In genomic region chr1:43239484-43239883, GRCh38 we compare ENCODE assay signal across 12 cellular contexts. TPM values are rescaled to one million over a fixed set of nuclear protein-coding genes. Genes with fewer than 3 reads are reported as not detected.
DNase-seq lines count a peak whose midpoint lies in the region; ATAC-seq, FAIRE-seq and TF ChIP-seq lines count a peak whose summit lies in the region.
"Had no signal": no experiment of that assay in that cellular context is flagged by ENCODE, and none has a peak within 500 bp of the region (broad histone marks: within the 10 kb centered on the region; RNA-seq: fewer than 3 reads in every experiment).

No MANE protein-coding gene starts in this region.

- POLR2A ChIA-PET in K562 (lab: Yijun Ruan, JAX) = interaction anchor here (0.8 to 1.4 kb wide), 4 partner anchors 119 to 598 kb away, joined by 3 to 7 read pairs (median 4); partner anchors contain the start of gene CDC20
- POLR2A ChIA-PET in activated CD4-positive, alpha-beta memory T cell treated with anti-CD3 and anti-CD28 coated beads for 36 hours (lab: Charles Lee) = no interaction called here

- no peak for FAIRE-seq in K562 (lab: Jason Lieb, UNC)

- H3K27ac ChIP-seq in K562 (ENCODE audit: extremely low read depth, low read depth, low read length) = no peak overlapping the region
- H3K27ac ChIP-seq: colonic mucosa had no signal

- H3K4me1 ChIP-seq in K562 (replicated peaks in 1 of 2; ENCODE audit: control insufficient read depth in 2 of 2, insufficient read depth in 2 of 2, low read length in 2 of 2) = no peaks in the 10 kb centered on the region
- H3K4me1 ChIP-seq: colonic mucosa had no signal

- CTCF ChIA-PET in K562 (lab: Yijun Ruan, JAX; ENCODE audit: low intra/inter-chr PET ratio) = no interaction called here
- CTCF ChIA-PET in activated CD4-positive, alpha-beta memory T cell treated with anti-CD3 and anti-CD28 coated beads for 36 hours (lab: Charles Lee) = interaction anchor here (0.8 to 4.2 kb wide), 3 partner anchors 12 to 175 kb away, joined by 3 to 16 read pairs (median 13); no protein-coding TSS in a partner anchor

- intact Hi-C loops in K562 (cut with micrococcal nuclease) = loop anchor here (2.0 kb wide), 1 partner anchor 119 kb away; the partner anchor contains the start of gene CDC20
- intact Hi-C loops in activated CD4-positive, alpha-beta memory T cell treated with anti-CD3 and anti-CD28 coated beads for 36 hours (cut with micrococcal nuclease) = no loop called here

- no peaks in the 10 kb centered on the region for H3K9me3 ChIP-seq in K562 (replicated peaks; ENCODE audit: control insufficient read depth, insufficient read depth, low read depth, low read length)
- H3K9me3 ChIP-seq: colonic mucosa, heart left ventricle, SK-N-SH had no signal

- TF ChIP-seq EP300 in K562 (IDR thresholded peaks at IDR 0.05; ENCODE audit: low read length) = no peak

- no peak overlapping the region for H3K4me3 Mint-ChIP-seq in activated CD4-positive, alpha-beta memory T cell treated with anti-CD3 and anti-CD28 coated beads for 36 hours

- peaks cover 19 to 60% of the 10 kb centered on the region in 2 experiments for H3K27me3 ChIP-seq in K562 (ENCODE audit: control insufficient read depth in 2 of 2, insufficient read depth in 2 of 2, low read length in 2 of 2)
- H3K27me3 ChIP-seq: colonic mucosa, heart left ventricle had no signal

- no peak for TF ChIP-seq POLR2A in K562 (conservative IDR thresholded peaks at IDR 0.05)

- ATAC-seq in GM18511 (IDR thresholded peaks at IDR 0.05; ENCODE audit: unreplicated experiment) (peak; percentile 78), GM21576 (IDR thresholded peaks at IDR 0.05; ENCODE audit: unreplicated experiment) (peak; percentile 83), HG03521 (IDR thresholded peaks at IDR 0.05; ENCODE audit: unreplicated experiment) (peak; percentile 64), K562 (no peak), HG02840 (IDR thresholded peaks at IDR 0.05; ENCODE audit: low FRiP score, unreplicated experiment) (no peak)

- no peak overlapping the region for H2AFZ ChIP-seq in K562 (ENCODE audit: low read depth, low read length)

- DNase-seq in K562 (ENCODE audit: extremely low read depth in 1 of 4, low spot score in 3 of 4) (no peak), NCI-H2227 (lab: John Stamatoyannopoulos, UW; ENCODE audit: unreplicated experiment) (no peak), dedifferentiated amniotic fluid mesenchymal stem cell (ENCODE audit: extremely low spot score) (no peak)
- DNase-seq in activated CD4-positive, alpha-beta memory T cell treated with anti-CD3 and anti-CD28 coated beads for 36 hours = no peak
- DNase-seq: colonic mucosa, DMS79, SK-N-SH had no signal

- TF ChIP-seq CTCF in K562 (IDR thresholded peaks at IDR 0.05 in 2 of 3, conservative IDR thresholded peaks at IDR 0.05 in 1 of 3; ENCODE audit: insufficient read depth in 2 of 3, low read depth in 1 of 3, low read length in 3 of 3) = no peak

- H3K9me3 Mint-ChIP-seq in activated CD4-positive, alpha-beta memory T cell treated with anti-CD3 and anti-CD28 coated beads for 36 hours = no peaks in the 10 kb centered on the region

- no peaks in the 10 kb centered on the region for H3K4me1 Mint-ChIP-seq in activated CD4-positive, alpha-beta memory T cell treated with anti-CD3 and anti-CD28 coated beads for 36 hours (ENCODE audit: low read depth)

- H3K4me3 ChIP-seq in K562 = no peak overlapping the region
- H3K4me3 ChIP-seq: colonic mucosa, heart left ventricle had no signal

- in situ Hi-C loops in K562 (cut with MboI) = loop anchor here (10.0 kb wide), 1 partner anchor 695 kb away; the partner anchor contains the start of gene ARTN

- peaks cover 1% of the 10 kb centered on the region for H3K27me3 Mint-ChIP-seq in activated CD4-positive, alpha-beta memory T cell treated with anti-CD3 and anti-CD28 coated beads for 36 hours

- no peak overlapping the region for H3K9ac ChIP-seq in K562 (ENCODE audit: insufficient read depth in 1 of 2, low read depth in 2 of 2, low read length in 2 of 2)
- H3K9ac ChIP-seq: SK-N-SH had no signal

- H4K20me1 ChIP-seq in K562 (replicated peaks; ENCODE audit: control insufficient read depth, insufficient read depth, low read length) = peaks cover 5% of the 10 kb centered on the region; the same call in 1 of the 2 replicates

- H3K79me2 ChIP-seq in K562 (ENCODE audit: control insufficient read depth, insufficient read depth, low read length) = no peaks in the 10 kb centered on the region

- no peaks in the 10 kb centered on the region for H3K36me3 ChIP-seq in K562 (ENCODE audit: control insufficient read depth, insufficient read depth, low read length)
- H3K36me3 ChIP-seq: colonic mucosa, heart left ventricle had no signal

- whole genome bisulfite sequencing in K562 (ENCODE audit: insufficient coverage, low coverage, missing lambda C conversion rate) = 0% methylated on average over 3 of the region's 3 CpGs

- TF ChIP-seq RAD21 in K562 (CRISPR knock-in tag; conservative IDR thresholded peaks at IDR 0.05 in 1 of 2, IDR thresholded peaks at IDR 0.05 in 1 of 2) = no peak

- H3K36me3 Mint-ChIP-seq in activated CD4-positive, alpha-beta memory T cell treated with anti-CD3 and anti-CD28 coated beads for 36 hours = no peaks in the 10 kb centered on the region

- H3K9me1 ChIP-seq in K562 (ENCODE audit: control insufficient read depth, insufficient read depth, low read length) = no peaks in the 10 kb centered on the region

- no TSS peak for BruUV-seq in K562 (replicated peaks; lab: Mats Ljungman, UMichigan)

- H3K27ac Mint-ChIP-seq in activated CD4-positive, alpha-beta memory T cell treated with anti-CD3 and anti-CD28 coated beads for 36 hours = no peak overlapping the region

- H3K4me2 ChIP-seq in K562 (ENCODE audit: insufficient read depth, low read length) = no peak overlapping the region
- H3K4me2 ChIP-seq: SK-N-SH had no signal

TF ChIP-seq in K562, 482 proteins besides CTCF, POLR2A, EP300 and RAD21:
- peak; percentile 52 for TF ChIP-seq SPI1 (IDR thresholded peaks at IDR 0.05; ENCODE audit: borderline replicate concordance, low read depth, low read length)
- TF ChIP-seq ZNF311 (CRISPR knock-in tag; IDR thresholded peaks at IDR 0.05) = no peak
TF ChIP-seq in K562: peak in this region for 1.

RNA-seq across cellular contexts. Expression of gene TMEM125, which starts 30.3 kb away (rescaled TPM):
- total RNA-seq in K562 (2011; cell fraction: chromatin; rRNA removed; ENCODE audit: low replicate concordance) = 0.21 and 0.30 TPM in 2 replicates
- total RNA-seq in K562 (2011; cell fraction: nucleolus; rRNA removed) = 0.33 and 0.53 TPM in 2 replicates
- total RNA-seq in K562 (2011; cell fraction: nucleoplasm; rRNA removed) = 0.37 and 0.76 TPM in 2 replicates
- not detected in 2 replicates for total RNA-seq in K562 (2014; rRNA removed)
- total RNA-seq in K562 (2014; rRNA removed; fragmentation: Illumina TruSeq; extraction: Trizol) = not detected in 2 replicates
- not detected in 2 replicates for total RNA-seq in K562 (2015; rRNA removed; fragmentation: Illumina TruSeq; extraction: Trizol)
- 0.45 TPM in 1 of 2 replicates, not detected in the other for total RNA-seq in K562 (2021)
- 0.08 and 0.35 TPM in 2 replicates for polyA plus RNA-seq in K562 (2011; rRNA removed)
- 0.42 and 0.58 TPM in 2 replicates for polyA plus RNA-seq in K562 (2011; cell fraction: cytosol; rRNA removed)
- polyA plus RNA-seq in K562 (2011; cell fraction: nucleus; rRNA removed) = 1.0 and 1.2 TPM in 2 replicates
- polyA plus RNA-seq in K562 (2012) = 0.13 and 1.1 TPM in 2 replicates
- polyA plus RNA-seq in K562 (2014; fragmentation: Illumina TruSeq; extraction: Trizol) = 0.07 TPM in 1 of 2 replicates, not detected in the other
- not detected for polyA plus RNA-seq in K562 (2014; fragmentation: Nextera tagmentation; extraction: Ambion mirVana)
- polyA plus RNA-seq in K562 (2014; rRNA removed) = 0.67 TPM in 1 of 2 replicates, not detected in the other
- not detected in 2 replicates for polyA minus RNA-seq in K562 (2011; rRNA and poly(A)+ RNA removed)
- polyA minus RNA-seq in K562 (2011; cell fraction: cytosol; rRNA and poly(A)+ RNA removed) = not detected in 2 replicates
- polyA minus RNA-seq in K562 (2011; cell fraction: nucleus; rRNA and poly(A)+ RNA removed) = not detected in 2 replicates
- under 1 TPM in 1 of 2 experiments, not detected in 1; 0.12 TPM for total RNA-seq in activated CD4-positive, alpha-beta memory T cell treated with anti-CD3 and anti-CD28 coated beads for 36 hours
- polyA plus RNA-seq: SK-N-SH had no signal

RNA-seq across cellular contexts. Expression of gene C1orf210, which starts 45.9 kb away (rescaled TPM):
- not detected in 2 replicates for total RNA-seq in K562 (2011; cell fraction: chromatin; rRNA removed; ENCODE audit: low replicate concordance)
- total RNA-seq in K562 (2011; cell fraction: nucleolus; rRNA removed) = not detected in 2 replicates
- not detected in 2 replicates for total RNA-seq in K562 (2011; cell fraction: nucleoplasm; rRNA removed)
- total RNA-seq in K562 (2014; rRNA removed) (not detected in 2 replicates), K562 (2014; rRNA removed; fragmentation: Illumina TruSeq; extraction: Trizol) (not detected in 2 replicates), K562 (2015; rRNA removed; fragmentation: Illumina TruSeq; extraction: Trizol) (not detected in 2 replicates), K562 (2021) (not detected in 2 replicates)
- polyA plus RNA-seq in K562 (2011; rRNA removed) (not detected in 2 replicates), K562 (2014; fragmentation: Illumina TruSeq; extraction: Trizol) (not detected in 2 replicates), K562 (2014; fragmentation: Nextera tagmentation; extraction: Ambion mirVana) (not detected), K562 (2014; rRNA removed) (0.21 TPM in 1 of 2 replicates, not detected in the other)
- not detected in 2 replicates for polyA plus RNA-seq in K562 (2011; cell fraction: cytosol; rRNA removed)
- polyA plus RNA-seq in K562 (2011; cell fraction: nucleus; rRNA removed) = not detected in 2 replicates
- polyA plus RNA-seq in K562 (2012) = 0.06 TPM in 1 of 2 replicates, not detected in the other
- not detected in 2 replicates for polyA minus RNA-seq in K562 (2011; rRNA and poly(A)+ RNA removed)
- polyA minus RNA-seq in K562 (2011; cell fraction: cytosol; rRNA and poly(A)+ RNA removed) = not detected in 2 replicates
- polyA minus RNA-seq in K562 (2011; cell fraction: nucleus; rRNA and poly(A)+ RNA removed) = not detected in 2 replicates
- total RNA-seq in activated CD4-positive, alpha-beta memory T cell treated with anti-CD3 and anti-CD28 coated beads for 36 hours = not detected
- total RNA-seq: heart left ventricle had no signal
- polyA plus RNA-seq: heart left ventricle, SK-N-SH had no signal

Comparison
In these comparisons a context has a peak if more than half of its experiments do, and no peak if none do; other contexts are left out.
1. ATAC-seq: peak in GM18511 (single experiment), GM21576 (single experiment) and HG03521 (single experiment); none in K562 (single experiment) and HG02840 (single experiment).